1 cellular context compared by ENCODE assay signal in genomic region chr10:11612004-11613001, GRCh38.
A peak's percentile ranks its signal among the peaks of the same experiment; 100 is the strongest.
TF ChIP-seq lines count a peak whose summit lies in the region.

No MANE protein-coding gene starts in this region.

TF ChIP-seq in K562, 482 proteins besides CTCF, POLR2A, EP300 and RAD21 (continued from another document and continues in another):
- TF ChIP-seq GTF2B (IDR thresholded peaks at IDR 0.05; ENCODE audit: extremely low read depth, insufficient read length) (no peak), NRF1 (conservative IDR thresholded peaks at IDR 0.05 in 1 of 2, IDR thresholded peaks at IDR 0.05 in 1 of 2) (no peak; a peak in 1 of 4 replicates), TARDBP (IDR thresholded peaks at IDR 0.05) (no peak), ELF1 (tag; IDR thresholded peaks at IDR 0.05) (peak; percentile 62), JUN (IDR thresholded peaks at IDR 0.05; ENCODE audit: borderline replicate concordance, low read depth, low read length) (0 out of 2 replicates have a peak, but pooled peaks have one; percentile 57), JUN (CRISPR knock-in tag; IDR thresholded peaks at IDR 0.05; ENCODE audit: borderline replicate concordance) (0 out of 2 replicates have a peak, but pooled peaks have one; percentile 27), ZNF274 (IDR thresholded peaks at IDR 0.05; ENCODE audit: borderline replicate concordance, low read depth, low read length) (peak; percentile 33; the same call in 1 of the 2 replicates), ZNF224 (CRISPR knock-in tag; IDR thresholded peaks at IDR 0.05) (no peak), CEBPB (tag; IDR thresholded peaks at IDR 0.05) (peak; percentile 78), ZMIZ1 (IDR thresholded peaks at IDR 0.05; ENCODE audit: low read depth in 2 of 2, low read length in 2 of 2) (peak in 1 of 2 experiments; percentile 86; a peak in 2 of 4 replicates), EP400 (IDR thresholded peaks at IDR 0.05) (peak; percentile 70), FOXM1 (IDR thresholded peaks at IDR 0.05; ENCODE audit: low read depth) (peak; percentile 88), FOXM1 (CRISPR knock-in tag; IDR thresholded peaks at IDR 0.05; ENCODE audit: low read depth) (no peak), ZNF780A (CRISPR knock-in tag; IDR thresholded peaks at IDR 0.05) (no peak), STAT5A (IDR thresholded peaks at IDR 0.05; ENCODE audit: borderline replicate concordance, low read length) (peak; percentile 98), CREBBP (IDR thresholded peaks at IDR 0.05; ENCODE audit: low read depth, low read length) (no peak), MYNN (IDR thresholded peaks at IDR 0.05) (peak; percentile 93), MYNN (CRISPR knock-in tag; IDR thresholded peaks at IDR 0.05) (no peak), POLR3G (IDR thresholded peaks at IDR 0.05; ENCODE audit: extremely low read depth, insufficient read length, insufficient replicate concordance) (no peak), NR1H2 (CRISPR knock-in tag; IDR thresholded peaks at IDR 0.05) (no peak), ZNF589 (CRISPR knock-in tag; IDR thresholded peaks at IDR 0.05; ENCODE audit: low read depth) (peak; percentile 65; the same call in 1 of the 2 replicates), HEY1 (CRISPR knock-in tag; IDR thresholded peaks at IDR 0.05; ENCODE audit: borderline replicate concordance) (no peak), KLF6 (CRISPR knock-in tag; IDR thresholded peaks at IDR 0.05; ENCODE audit: borderline replicate concordance) (peak; percentile 17; the same call in 1 of the 2 replicates), DLX4 (CRISPR knock-in tag; IDR thresholded peaks at IDR 0.05) (no peak), E4F1 (CRISPR knock-in tag; IDR thresholded peaks at IDR 0.05; ENCODE audit: borderline replicate concordance) (no peak), PHF20 (IDR thresholded peaks at IDR 0.05; ENCODE audit: partially characterized antibody) (no peak), HDAC3 (IDR thresholded peaks at IDR 0.05; ENCODE audit: borderline replicate concordance, partially characterized antibody) (peak; percentile 82), BACH1 (tag; IDR thresholded peaks at IDR 0.05) (no peak), JUND (IDR thresholded peaks at IDR 0.05; ENCODE audit: borderline replicate concordance, low read depth, low read length) (peak; percentile 75), JUND (tag; IDR thresholded peaks at IDR 0.05; ENCODE audit: borderline replicate concordance, low read depth, low read length) (peak; percentile 51; the same call in 1 of the 3 replicates), RFX1 (IDR thresholded peaks at IDR 0.05) (peak; percentile 30), EGR1 (conservative IDR thresholded peaks at IDR 0.05) (no peak), NR3C1 (CRISPR knock-in tag; IDR thresholded peaks at IDR 0.05) (no peak), EZH2 (IDR thresholded peaks at IDR 0.05; ENCODE audit: borderline replicate concordance, low read depth, low read length) (no peak), SOX6 (IDR thresholded peaks at IDR 0.05) (peak; percentile 92), ZNF507 (tag; conservative IDR thresholded peaks at IDR 0.05) (no peak), PCBP1 (IDR thresholded peaks at IDR 0.05; ENCODE audit: low read depth, low read length, poor library complexity, severe bottlenecking) (no peak)
- TF ChIP-seq, protein P1, sequence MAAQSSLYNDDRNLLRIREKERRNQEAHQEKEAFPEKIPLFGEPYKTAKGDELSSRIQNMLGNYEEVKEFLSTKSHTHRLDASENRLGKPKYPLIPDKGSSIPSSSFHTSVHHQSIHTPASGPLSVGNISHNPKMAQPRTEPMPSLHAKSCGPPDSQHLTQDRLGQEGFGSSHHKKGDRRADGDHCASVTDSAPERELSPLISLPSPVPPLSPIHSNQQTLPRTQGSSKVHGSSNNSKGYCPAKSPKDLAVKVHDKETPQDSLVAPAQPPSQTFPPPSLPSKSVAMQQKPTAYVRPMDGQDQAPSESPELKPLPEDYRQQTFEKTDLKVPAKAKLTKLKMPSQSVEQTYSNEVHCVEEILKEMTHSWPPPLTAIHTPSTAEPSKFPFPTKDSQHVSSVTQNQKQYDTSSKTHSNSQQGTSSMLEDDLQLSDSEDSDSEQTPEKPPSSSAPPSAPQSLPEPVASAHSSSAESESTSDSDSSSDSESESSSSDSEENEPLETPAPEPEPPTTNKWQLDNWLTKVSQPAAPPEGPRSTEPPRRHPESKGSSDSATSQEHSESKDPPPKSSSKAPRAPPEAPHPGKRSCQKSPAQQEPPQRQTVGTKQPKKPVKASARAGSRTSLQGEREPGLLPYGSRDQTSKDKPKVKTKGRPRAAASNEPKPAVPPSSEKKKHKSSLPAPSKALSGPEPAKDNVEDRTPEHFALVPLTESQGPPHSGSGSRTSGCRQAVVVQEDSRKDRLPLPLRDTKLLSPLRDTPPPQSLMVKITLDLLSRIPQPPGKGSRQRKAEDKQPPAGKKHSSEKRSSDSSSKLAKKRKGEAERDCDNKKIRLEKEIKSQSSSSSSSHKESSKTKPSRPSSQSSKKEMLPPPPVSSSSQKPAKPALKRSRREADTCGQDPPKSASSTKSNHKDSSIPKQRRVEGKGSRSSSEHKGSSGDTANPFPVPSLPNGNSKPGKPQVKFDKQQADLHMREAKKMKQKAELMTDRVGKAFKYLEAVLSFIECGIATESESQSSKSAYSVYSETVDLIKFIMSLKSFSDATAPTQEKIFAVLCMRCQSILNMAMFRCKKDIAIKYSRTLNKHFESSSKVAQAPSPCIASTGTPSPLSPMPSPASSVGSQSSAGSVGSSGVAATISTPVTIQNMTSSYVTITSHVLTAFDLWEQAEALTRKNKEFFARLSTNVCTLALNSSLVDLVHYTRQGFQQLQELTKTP (IDR thresholded peaks at IDR 0.05; ENCODE audit: low read depth in 1 of 2, partially characterized antibody in 2 of 2), result peak; percentile 54 to 76
- TF ChIP-seq, protein P2, sequence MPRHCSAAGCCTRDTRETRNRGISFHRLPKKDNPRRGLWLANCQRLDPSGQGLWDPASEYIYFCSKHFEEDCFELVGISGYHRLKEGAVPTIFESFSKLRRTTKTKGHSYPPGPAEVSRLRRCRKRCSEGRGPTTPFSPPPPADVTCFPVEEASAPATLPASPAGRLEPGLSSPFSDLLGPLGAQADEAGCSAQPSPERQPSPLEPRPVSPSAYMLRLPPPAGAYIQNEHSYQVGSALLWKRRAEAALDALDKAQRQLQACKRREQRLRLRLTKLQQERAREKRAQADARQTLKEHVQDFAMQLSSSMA (CRISPR knock-in tag; IDR thresholded peaks at IDR 0.05), result no peak
- TF ChIP-seq, protein P3, sequence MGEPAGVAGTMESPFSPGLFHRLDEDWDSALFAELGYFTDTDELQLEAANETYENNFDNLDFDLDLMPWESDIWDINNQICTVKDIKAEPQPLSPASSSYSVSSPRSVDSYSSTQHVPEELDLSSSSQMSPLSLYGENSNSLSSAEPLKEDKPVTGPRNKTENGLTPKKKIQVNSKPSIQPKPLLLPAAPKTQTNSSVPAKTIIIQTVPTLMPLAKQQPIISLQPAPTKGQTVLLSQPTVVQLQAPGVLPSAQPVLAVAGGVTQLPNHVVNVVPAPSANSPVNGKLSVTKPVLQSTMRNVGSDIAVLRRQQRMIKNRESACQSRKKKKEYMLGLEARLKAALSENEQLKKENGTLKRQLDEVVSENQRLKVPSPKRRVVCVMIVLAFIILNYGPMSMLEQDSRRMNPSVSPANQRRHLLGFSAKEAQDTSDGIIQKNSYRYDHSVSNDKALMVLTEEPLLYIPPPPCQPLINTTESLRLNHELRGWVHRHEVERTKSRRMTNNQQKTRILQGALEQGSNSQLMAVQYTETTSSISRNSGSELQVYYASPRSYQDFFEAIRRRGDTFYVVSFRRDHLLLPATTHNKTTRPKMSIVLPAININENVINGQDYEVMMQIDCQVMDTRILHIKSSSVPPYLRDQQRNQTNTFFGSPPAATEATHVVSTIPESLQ (CRISPR knock-in tag; IDR thresholded peaks at IDR 0.05), result no peak
- TF ChIP-seq, protein P4, sequence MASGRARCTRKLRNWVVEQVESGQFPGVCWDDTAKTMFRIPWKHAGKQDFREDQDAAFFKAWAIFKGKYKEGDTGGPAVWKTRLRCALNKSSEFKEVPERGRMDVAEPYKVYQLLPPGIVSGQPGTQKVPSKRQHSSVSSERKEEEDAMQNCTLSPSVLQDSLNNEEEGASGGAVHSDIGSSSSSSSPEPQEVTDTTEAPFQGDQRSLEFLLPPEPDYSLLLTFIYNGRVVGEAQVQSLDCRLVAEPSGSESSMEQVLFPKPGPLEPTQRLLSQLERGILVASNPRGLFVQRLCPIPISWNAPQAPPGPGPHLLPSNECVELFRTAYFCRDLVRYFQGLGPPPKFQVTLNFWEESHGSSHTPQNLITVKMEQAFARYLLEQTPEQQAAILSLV (tag; IDR thresholded peaks at IDR 0.05), result no peak
- TF ChIP-seq, protein P5, sequence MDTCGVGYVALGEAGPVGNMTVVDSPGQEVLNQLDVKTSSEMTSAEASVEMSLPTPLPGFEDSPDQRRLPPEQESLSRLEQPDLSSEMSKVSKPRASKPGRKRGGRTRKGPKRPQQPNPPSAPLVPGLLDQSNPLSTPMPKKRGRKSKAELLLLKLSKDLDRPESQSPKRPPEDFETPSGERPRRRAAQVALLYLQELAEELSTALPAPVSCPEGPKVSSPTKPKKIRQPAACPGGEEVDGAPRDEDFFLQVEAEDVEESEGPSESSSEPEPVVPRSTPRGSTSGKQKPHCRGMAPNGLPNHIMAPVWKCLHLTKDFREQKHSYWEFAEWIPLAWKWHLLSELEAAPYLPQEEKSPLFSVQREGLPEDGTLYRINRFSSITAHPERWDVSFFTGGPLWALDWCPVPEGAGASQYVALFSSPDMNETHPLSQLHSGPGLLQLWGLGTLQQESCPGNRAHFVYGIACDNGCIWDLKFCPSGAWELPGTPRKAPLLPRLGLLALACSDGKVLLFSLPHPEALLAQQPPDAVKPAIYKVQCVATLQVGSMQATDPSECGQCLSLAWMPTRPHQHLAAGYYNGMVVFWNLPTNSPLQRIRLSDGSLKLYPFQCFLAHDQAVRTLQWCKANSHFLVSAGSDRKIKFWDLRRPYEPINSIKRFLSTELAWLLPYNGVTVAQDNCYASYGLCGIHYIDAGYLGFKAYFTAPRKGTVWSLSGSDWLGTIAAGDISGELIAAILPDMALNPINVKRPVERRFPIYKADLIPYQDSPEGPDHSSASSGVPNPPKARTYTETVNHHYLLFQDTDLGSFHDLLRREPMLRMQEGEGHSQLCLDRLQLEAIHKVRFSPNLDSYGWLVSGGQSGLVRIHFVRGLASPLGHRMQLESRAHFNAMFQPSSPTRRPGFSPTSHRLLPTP (IDR thresholded peaks at IDR 0.05; ENCODE audit: borderline replicate concordance, extremely low read depth, insufficient read length), result no peak
